In the genomic region with DNA sequence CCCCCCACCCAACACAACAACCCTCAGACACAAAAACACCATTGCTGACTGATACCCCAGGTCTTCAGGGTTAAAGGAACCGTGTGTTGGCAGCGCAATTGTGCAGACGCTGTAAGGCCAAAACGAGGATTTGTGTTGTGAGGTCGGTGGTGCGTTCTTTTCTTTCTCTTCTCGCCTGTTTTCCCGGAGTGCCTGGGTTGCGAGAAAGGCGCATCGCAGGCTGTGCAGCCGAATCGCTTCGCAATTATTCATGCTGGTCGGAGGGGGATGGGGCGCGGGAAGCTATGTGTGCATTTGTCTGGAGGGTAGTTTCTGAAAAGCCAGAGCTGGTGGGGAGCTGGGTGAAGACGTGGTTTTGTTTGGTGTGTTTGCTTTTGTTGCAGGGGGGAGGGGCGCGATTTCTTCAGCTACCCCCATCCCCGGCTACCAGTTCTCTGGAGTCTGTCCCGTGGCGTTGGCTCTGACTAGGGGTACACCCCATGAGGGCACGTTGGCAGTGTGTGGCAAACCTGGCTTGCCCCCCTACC, we compare ENCODE assay signal across 8 cellular contexts. TPM values are rescaled to one million over a fixed set of nuclear protein-coding genes. Genes with fewer than 3 reads are reported as not detected.
A peak's percentile ranks its signal among the peaks of the same experiment; 100 is the strongest.
DNase-seq lines count a peak whose midpoint lies in the region; ATAC-seq and TF ChIP-seq lines count a peak whose summit lies in the region.

No MANE protein-coding gene starts in this region.

- ATAC-seq in CD4-positive, alpha-beta T cell (ENCODE audit: poor library complexity), result peak; percentile 36
- ATAC-seq in T-helper 17 cell (peak; percentile 43), HG03025 (IDR thresholded peaks at IDR 0.05; ENCODE audit: low FRiP score, unreplicated experiment) (no peak), GM18519 (IDR thresholded peaks at IDR 0.05; ENCODE audit: low FRiP score, unreplicated experiment) (no peak)

- H3K27me3 Mint-ChIP-seq in CD4-positive, alpha-beta T cell, result peaks cover 5% of the 10 kb centered on the region
- no peaks in the 10 kb centered on the region for H3K27me3 Mint-ChIP-seq in T-helper 17 cell

- peaks cover 29% of the 10 kb centered on the region for H3K36me3 Mint-ChIP-seq in CD4-positive, alpha-beta T cell (ENCODE audit: low read depth)
- H3K36me3 Mint-ChIP-seq in T-helper 17 cell (ENCODE audit: low read depth), result peaks cover 4% of the 10 kb centered on the region

- no peaks in the 10 kb centered on the region for H3K9me3 Mint-ChIP-seq in CD4-positive, alpha-beta T cell

- peak overlapping the region; percentile 100 for H3K27ac Mint-ChIP-seq in CD4-positive, alpha-beta T cell
- H3K27ac Mint-ChIP-seq in T-helper 17 cell, result peak overlapping the region; percentile 98

- H3K4me3 Mint-ChIP-seq in CD4-positive, alpha-beta T cell, result peak overlapping the region; percentile 98
- H3K4me3 Mint-ChIP-seq in T-helper 17 cell, result peak overlapping the region; percentile 98

- H3K4me1 Mint-ChIP-seq in CD4-positive, alpha-beta T cell (ENCODE audit: low read depth), result peaks cover 51% of the 10 kb centered on the region
- peaks cover 59% of the 10 kb centered on the region for H3K4me1 Mint-ChIP-seq in T-helper 17 cell

- POLR2A ChIA-PET in CD4-positive, alpha-beta T cell (lab: Charles Lee), result interaction anchor here (0.7 to 9.4 kb wide), 26 partner anchors 10 to 709 kb away, joined by 3 to 386 read pairs (median 10); partner anchors contain the start of genes BBIP1, SHOC2 and SMNDC1

- intact Hi-C loops in CD4-positive, alpha-beta T cell (cut with DNase I, micrococcal nuclease), result loop anchor here (1.0 to 5.0 kb wide), 8 partner anchors 17 to 288 kb away; partner anchors contain the start of genes ADD3 (in 2 of the 2) and DUSP5 (in 1 of the 2)

- no peak for TF ChIP-seq CTCF in CD4-positive, alpha-beta T cell (IDR thresholded peaks at IDR 0.05)

- peak overlapping the region; percentile 98 for H3K27ac ChIP-seq in CD4-positive, alpha-beta T cell (ENCODE audit: low read depth, low read length)
- H3K27ac ChIP-seq in HUES6 (ENCODE audit: low read depth, low read length) (no peak overlapping the region), iPS-20b (ENCODE audit: low read length) (no peak overlapping the region)

- DNase-seq in CD4-positive, alpha-beta T cell, result peak in 8 of 10 experiments; percentile 60 to 86 (median 73)
- DNase-seq in T-helper 17 cell (peak; percentile 46 to 64 (median 54)), T47D (ENCODE audit: low read depth in 1 of 2, low spot score in 1 of 2) (peak; percentile 18 to 57), skeletal muscle cell (ENCODE audit: low read depth) (peak; percentile 56)

- H3K4me3 ChIP-seq in HUES6 (ENCODE audit: low read depth, low read length), result peak overlapping the region; percentile 87
- peak overlapping the region; percentile 64 for H3K4me3 ChIP-seq in iPS-20b (ENCODE audit: low read length)
- H3K4me3 ChIP-seq in skeletal muscle cell (ENCODE audit: low read depth, low read length), result peak overlapping the region; percentile 81

- CTCF ChIA-PET in CD4-positive, alpha-beta T cell (lab: Charles Lee), result interaction anchor here (0.8 to 8.0 kb wide), 7 partner anchors 15 to 231 kb away, joined by 3 to 118 read pairs (median 8); partner anchors contain the start of gene SMNDC1

- H3K4me1 ChIP-seq in HUES6 (ENCODE audit: control insufficient read depth, insufficient read depth, low read length) (peaks cover 23% of the 10 kb centered on the region), iPS-20b (ENCODE audit: insufficient read depth, low read length) (peaks cover 14% of the 10 kb centered on the region; the same call in 1 of the 2 replicates)

- H3K9ac ChIP-seq in HUES6 (ENCODE audit: low read length) (peak overlapping the region; percentile 65), iPS-20b (ENCODE audit: low read depth, low read length) (peak overlapping the region; percentile 55; the same call in 1 of the 2 replicates)

- no peaks in the 10 kb centered on the region for H3K36me3 ChIP-seq in HUES6 (ENCODE audit: control insufficient read depth, insufficient read depth, low read length)
- H3K36me3 ChIP-seq in iPS-20b (ENCODE audit: insufficient read depth, low read depth, low read length), result no peaks in the 10 kb centered on the region

- H3K9me3 ChIP-seq in CD4-positive, alpha-beta T cell (ENCODE audit: control insufficient read depth, low read length), result no peaks in the 10 kb centered on the region
- H3K9me3 ChIP-seq in HUES6 (ENCODE audit: control insufficient read depth, insufficient read depth, low read depth, low read length), result no peaks in the 10 kb centered on the region
- H3K9me3 ChIP-seq in T-helper 17 cell (ENCODE audit: control insufficient read depth, low read length, poor library complexity, severe bottlenecking), result no peaks in the 10 kb centered on the region
- H3K9me3 ChIP-seq in iPS-20b (ENCODE audit: insufficient read depth, low read depth, low read length), result no peaks in the 10 kb centered on the region

- H3K27me3 ChIP-seq in CD4-positive, alpha-beta T cell (ENCODE audit: control insufficient read depth, insufficient read depth, low read length), result no peaks in the 10 kb centered on the region
- H3K27me3 ChIP-seq in HUES6 (ENCODE audit: control insufficient read depth, insufficient read depth, low read length) (peaks cover 81% of the 10 kb centered on the region), iPS-20b (ENCODE audit: insufficient read depth, low read length) (peaks cover 92% of the 10 kb centered on the region)

- in situ Hi-C loops in T47D (cut with HindIII; ENCODE audit: low pct_unique_long_range_greater_than_20kb, low sequenced_read_pairs), result no loop called here

RNA-seq across cellular contexts. Expression of gene MXI1, which starts 2.1 kb away (rescaled TPM):
- total RNA-seq in CD4-positive, alpha-beta T cell, result 10 to 100 TPM; 74.3 to 84.3 TPM
- 10 to 100 TPM; 43.2 to 48.8 TPM for total RNA-seq in T-helper 17 cell

Comparison
In these comparisons a context has a peak if more than half of its experiments do, and no peak if none do; other contexts are left out.
1. ATAC-seq: peak in CD4-positive, alpha-beta T cell (single experiment) and T-helper 17 cell (single experiment); none in HG03025 (single experiment) and GM18519 (single experiment).
2. Peak in every context shown above with its lines, with median percentiles within 50 percentile points of each other: DNase-seq and H3K4me3 ChIP-seq.